ENCODE assay signal across 8 cellular contexts in genomic region chr19:55082023-55082851, GRCh38. TPM values are rescaled to one million over a fixed set of nuclear protein-coding genes. Genes with fewer than 3 reads are reported as not detected.
A peak's percentile ranks its signal among the peaks of the same experiment; 100 is the strongest.
DNase-seq lines count a peak whose midpoint lies in the region; ATAC-seq and TF ChIP-seq lines count a peak whose summit lies in the region.

No MANE protein-coding gene starts in this region.

- intact Hi-C loops in heart left ventricle (cut with DNase I) = no loop called here
- intact Hi-C loops in Right ventricle myocardium inferior (cut with DNase I) = no loop called here
- intact Hi-C loops in esophagus muscularis mucosa (cut with DNase I) = no loop called here

- TF ChIP-seq POLR2A in heart left ventricle (IDR thresholded peaks at IDR 0.05) (no peak), esophagus muscularis mucosa (IDR thresholded peaks at IDR 0.05; ENCODE audit: low read depth) (no peak)

- ATAC-seq in heart left ventricle (peak in 2 of 4 donors; percentile 8 to 22), Right ventricle myocardium inferior (no peak)

- H3K27me3 ChIP-seq in heart left ventricle (peaks cover 29 to 81% (median 53%) of the 10 kb centered on the region in 9 donors), esophagus muscularis mucosa (peaks cover 18 to 91% (median 60%) of the 10 kb centered on the region in 4 donors)

- WGBS in heart left ventricle, 4 donors = 8 to 17% (median 8%) methylated on average over 35 to 64 of the region's 64 CpGs
- 5% methylated on average over 40 of the region's 64 CpGs for WGBS in esophagus muscularis mucosa

- H3K9me3 ChIP-seq in heart left ventricle (no peaks in the 10 kb centered on the region), esophagus muscularis mucosa (no peaks in the 10 kb centered on the region)

- H3K4me1 ChIP-seq in heart left ventricle (peaks cover 0 to 45% (median 30%) of the 10 kb centered on the region in 12 donors), esophagus muscularis mucosa (peaks cover 33 to 51% (median 44%) of the 10 kb centered on the region in 4 donors)

- TF ChIP-seq EP300 in esophagus muscularis mucosa (IDR thresholded peaks at IDR 0.05) = no peak

- TF ChIP-seq CTCF in heart left ventricle (IDR thresholded peaks at IDR 0.05) (no peak), esophagus muscularis mucosa (IDR thresholded peaks at IDR 0.05) (no peak)

- DNase-seq in heart left ventricle = peak in 2 of 5 donors; percentile 64 to 72
- no peak for DNase-seq in Right ventricle myocardium inferior (ENCODE audit: missing footprints)
- DNase-seq in activated CD4-positive, alpha-beta T cell treated with anti-CD3 and anti-CD28 coated beads for 4 hours = peak; percentile 51 to 52
- no peak for DNase-seq in esophagus muscularis mucosa (ENCODE audit: extremely low spot score)
- no peak for DNase-seq in RKO (ENCODE audit: low spot score)
- DNase-seq in ACHN = no peak
- no peak for DNase-seq in NCI-H1436 treated with DMSO at 0.1 percent for 48 hours (lab: John Stamatoyannopoulos, UW)

- H3K36me3 ChIP-seq in heart left ventricle = no peaks in the 10 kb centered on the region
- H3K36me3 ChIP-seq in esophagus muscularis mucosa = no peaks in the 10 kb centered on the region

- H3K4me3 ChIP-seq in heart left ventricle = peak overlapping the region in 11 of 12 donors; percentile 14 to 70 (median 52)
- H3K4me3 ChIP-seq in esophagus muscularis mucosa = peak overlapping the region; percentile 39 to 57 (median 46)
- H3K4me3 ChIP-seq in skin epidermis = peak overlapping the region in 6 of 7 experiments; percentile 2 to 56 (median 46)

- in situ Hi-C loops in ACHN (cut with HindIII; ENCODE audit: low pct_ligation_motif_present, low pct_unique_long_range_greater_than_20kb, low sequenced_read_pairs) = no loop called here

- H3K27ac ChIP-seq in heart left ventricle (no peak overlapping the region), esophagus muscularis mucosa (replicated peaks in 1 of 4) (no peak overlapping the region), skin epidermis (peak overlapping the region in 2 of 21 experiments; percentile 12 to 72)

RNA-seq across cellular contexts. Expression of gene EPS8L1, which starts 6.6 kb away (rescaled TPM):
- total RNA-seq in heart left ventricle = 10 to 100 TPM in 1 of 9 donors, 1 to 10 TPM in 5, under 1 TPM in 3; 0.44 to 25.5 (median 1.5) TPM
- 1 to 10 TPM; 3.0 to 3.3 TPM for polyA plus RNA-seq in heart left ventricle
- total RNA-seq in Right ventricle myocardium inferior = 1.9 TPM
- total RNA-seq in esophagus muscularis mucosa = 1 to 10 TPM; 1.0 to 8.7 (median 1.2) TPM

RNA-seq across cellular contexts. Expression of gene RDH13, which starts 19.3 kb away (rescaled TPM):
- total RNA-seq in heart left ventricle = 10 to 100 TPM; 29.3 to 60.7 (median 43.0) TPM
- polyA plus RNA-seq in heart left ventricle = 10 to 100 TPM; 34.6 to 37.9 TPM
- total RNA-seq in Right ventricle myocardium inferior = 47.8 TPM
- 10 to 100 TPM; 11.1 to 16.4 (median 12.3) TPM for total RNA-seq in esophagus muscularis mucosa

RNA-seq across cellular contexts. Expression of gene PPP1R12C, which starts 35.2 kb away (rescaled TPM):
- total RNA-seq in heart left ventricle (100 to 1,000 TPM; 116 to 324 (median 209) TPM), Right ventricle myocardium inferior (140 TPM), esophagus muscularis mucosa (100 to 1,000 TPM; 257 to 451 (median 351) TPM)
- polyA plus RNA-seq in heart left ventricle = 100 to 1,000 TPM; 230 to 264 TPM

RNA-seq across cellular contexts. Expression of gene GP6, which starts 44.2 kb away (rescaled TPM):
- total RNA-seq in heart left ventricle (1 to 10 TPM in 1 of 9 donors, under 1 TPM in 7, not detected in 1; 0.24 to 1.7 (median 0.51) TPM), Right ventricle myocardium inferior (0.49 TPM), esophagus muscularis mucosa (under 1 TPM in 2 of 4 donors, not detected in 2; 0.13 to 0.29 TPM)
- polyA plus RNA-seq in heart left ventricle = under 1 TPM; 0.65 to 0.88 TPM

Comparison
In these comparisons a context has a peak if more than half of its experiments do, and no peak if none do; other contexts are left out.
1. DNase-seq: peak in activated CD4-positive, alpha-beta T cell treated with anti-CD3 and anti-CD28 coated beads for 4 hours (2 of 2); none in Right ventricle myocardium inferior (single experiment), esophagus muscularis mucosa (single experiment), RKO (single experiment), ACHN (single experiment) and NCI-H1436 treated with DMSO at 0.1 percent for 48 hours (single experiment).
2. Peak in every context shown above with its lines, with median percentiles within 50 percentile points of each other: H3K4me3 ChIP-seq.